In genomic region chr11:126127898-126128297, GRCh38 we compare ENCODE assay signal across 1 cellular context.
TF ChIP-seq lines count a peak whose summit lies in the region.

No MANE protein-coding gene starts in this region.

TF ChIP-seq in H1, 55 proteins besides CTCF, POLR2A, EP300 and RAD21:
- TF ChIP-seq SP1 (IDR thresholded peaks at IDR 0.05; ENCODE audit: low read depth, low read length) (no peak), ZNF274 (IDR thresholded peaks at IDR 0.05; ENCODE audit: borderline replicate concordance, extremely low read depth, low read length) (no peak), CBX8 (IDR thresholded peaks at IDR 0.05; ENCODE audit: borderline replicate concordance, low read depth, low read length) (no peak)
TF ChIP-seq in H1: peak in this region for 0.
